In genomic region chr11:19345519-19345847, GRCh38 we compare ENCODE assay signal across 7 cellular contexts.
DNase-seq lines count a peak whose midpoint lies in the region; ATAC-seq lines count a peak whose summit lies in the region.

No MANE protein-coding gene starts in this region.

- ATAC-seq in GM18858 (IDR thresholded peaks at IDR 0.05; ENCODE audit: unreplicated experiment) (peak; percentile 21), HG03064 (IDR thresholded peaks at IDR 0.05; ENCODE audit: low read depth, unreplicated experiment) (peak; percentile 33), GM21619 (IDR thresholded peaks at IDR 0.05; ENCODE audit: unreplicated experiment) (no peak)

- peak; percentile 5 for DNase-seq in cerebellum (ENCODE audit: low spot score)
- DNase-seq in midbrain (lab: John Stamatoyannopoulos, UW) = peak; percentile 46
- DNase-seq in HUDEP-2 (lab: John Stamatoyannopoulos, UW; ENCODE audit: unreplicated experiment in 76 of 76) = no peak
- DNase-seq in stimulated activated CD4-positive, alpha-beta T cell treated with anti-CD3 and anti-CD28 coated beads, Interleukin-2, amount 100 ng/mL, for 48 hours = no peak

Comparison
In these comparisons a context has a peak if more than half of its experiments do, and no peak if none do; other contexts are left out.
1. DNase-seq: peak in cerebellum (single experiment) and midbrain (single experiment); none in HUDEP-2 (0 of 76) and stimulated activated CD4-positive, alpha-beta T cell treated with anti-CD3 and anti-CD28 coated beads, Interleukin-2, amount 100 ng/mL, for 48 hours (0 of 2).